Comparison of ENCODE assay signal across 29 cellular contexts in the genomic region with DNA sequence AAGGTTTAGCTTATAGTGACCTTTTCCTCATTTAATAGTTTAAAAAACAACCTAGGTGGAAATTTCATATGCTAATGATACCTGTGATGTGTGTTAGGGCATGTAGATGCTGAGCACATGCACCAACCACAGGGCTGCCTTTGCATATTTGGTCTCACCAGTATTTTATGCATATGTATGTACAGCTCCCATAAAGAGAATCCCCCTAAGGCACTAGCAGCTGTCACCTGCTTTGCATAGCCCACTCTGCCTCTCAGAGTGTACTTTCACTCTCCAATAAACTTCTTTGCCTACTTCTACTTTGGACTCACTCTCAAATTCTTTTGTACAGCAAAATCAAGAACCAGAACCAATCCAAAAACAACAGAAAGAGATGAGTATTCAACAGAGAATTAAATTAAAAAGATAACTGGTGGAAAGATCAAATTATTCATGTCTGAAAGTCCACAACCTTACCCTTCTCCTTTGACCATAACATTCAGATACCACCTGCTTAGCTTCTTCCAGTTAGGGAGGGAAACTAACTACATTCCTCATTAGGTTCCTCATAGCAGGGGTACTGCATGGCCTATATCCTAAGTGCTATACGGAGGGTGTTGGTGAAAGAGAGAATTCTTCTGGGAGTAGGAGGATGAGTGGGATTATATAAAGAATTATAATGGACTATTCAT.
"Had no signal": no experiment of that assay in that cellular context is flagged by ENCODE, and none has a peak within 500 bp of the region (broad histone marks: within the 10 kb centered on the region; RNA-seq: fewer than 3 reads in every experiment).

No MANE protein-coding gene starts in this region.

- H3K4me3 ChIP-seq: colonic mucosa, esophagus muscularis mucosa, gastroesophageal sphincter, heart right ventricle, lower lobe of right lung, ovary, right lobe of liver, testis, tibial artery, upper lobe of left lung had no signal

- H3K36me3 Mint-ChIP-seq: natural killer cell had no signal

- H3K27me3 Mint-ChIP-seq: dendritic cell treated with granulocyte-macrophage colony-stimulating factor and Interleukin-4, amounts not matched to agents 40 ng/mL and 50 ng/mL, for 4 days had no signal

- H3K27me3 ChIP-seq: colonic mucosa, esophagus muscularis mucosa, foreskin keratinocyte, gastroesophageal sphincter, heart right ventricle, ovary, right lobe of liver, testis, tibial artery, upper lobe of left lung had no signal

- H3K9me3 Mint-ChIP-seq: endodermal cell had no signal

- H3K4me3 Mint-ChIP-seq: dendritic cell treated with granulocyte-macrophage colony-stimulating factor and Interleukin-4, amounts not matched to agents 40 ng/mL and 50 ng/mL, for 4 days; endodermal cell; natural killer cell had no signal

- H3K36me3 ChIP-seq: colonic mucosa, esophagus muscularis mucosa, gastroesophageal sphincter, heart right ventricle, lower lobe of right lung, ovary, right lobe of liver, tibial artery, upper lobe of left lung had no signal

- H3K4me1 Mint-ChIP-seq: natural killer cell had no signal

- H3K27ac Mint-ChIP-seq: dendritic cell treated with granulocyte-macrophage colony-stimulating factor and Interleukin-4, amounts not matched to agents 40 ng/mL and 50 ng/mL, for 4 days; endodermal cell; natural killer cell had no signal

- H3K4me1 ChIP-seq: colonic mucosa, esophagus muscularis mucosa, foreskin keratinocyte, gastroesophageal sphincter, heart right ventricle, lower lobe of right lung, right lobe of liver, testis, upper lobe of left lung had no signal

- ATAC-seq: foreskin keratinocyte; gastroesophageal sphincter; heart right ventricle; left colon; left ventricle myocardium superior; lower lobe of right lung; natural killer cell; right lobe of liver; stimulated activated naive CD8-positive, alpha-beta T cell treated with anti-CD3 and anti-CD28 coated beads, Interleukin-15, Interleukin-2, amounts not matched to agents 100 U/mL and 50 U/mL, for 24 hours had no signal

- DNase-seq: colonic mucosa; effector CD8-positive, alpha-beta T cell; endodermal cell; foreskin keratinocyte; heart right ventricle; hippocampal formation; islet precursor cell; kidney glomerular epithelial cell; left colon; left ventricle myocardium superior; lower lobe of right lung; natural killer cell; occipital lobe; ovary; posterior cingulate gyrus; retina; right lobe of liver; small intestine; stimulated activated CD4-positive, alpha-beta T cell treated with anti-CD3 and anti-CD28 coated beads, Interleukin-15, amount 100 ng/mL, for 24 hours; stimulated activated CD4-positive, alpha-beta T cell treated with anti-CD3 and anti-CD28 coated beads, Interleukin-2, amount 100 ng/mL, for 48 hours; stimulated activated naive CD8-positive, alpha-beta T cell treated with anti-CD3 and anti-CD28 coated beads, Interleukin-15, Interleukin-2, amounts not matched to agents 100 U/mL and 50 U/mL, for 24 hours; substantia nigra; testis; tibial artery; upper lobe of left lung had no signal

- H3K9me3 ChIP-seq: colonic mucosa, esophagus muscularis mucosa, gastroesophageal sphincter, lower lobe of right lung, ovary, right lobe of liver, testis had no signal

- H3K27ac ChIP-seq: colonic mucosa, epithelial cell of prostate, esophagus muscularis mucosa, foreskin keratinocyte, gastroesophageal sphincter, heart right ventricle, lower lobe of right lung, ovary, right lobe of liver, testis, tibial artery, upper lobe of left lung had no signal
